14 cellular contexts compared by ENCODE assay signal in the genomic region with DNA sequence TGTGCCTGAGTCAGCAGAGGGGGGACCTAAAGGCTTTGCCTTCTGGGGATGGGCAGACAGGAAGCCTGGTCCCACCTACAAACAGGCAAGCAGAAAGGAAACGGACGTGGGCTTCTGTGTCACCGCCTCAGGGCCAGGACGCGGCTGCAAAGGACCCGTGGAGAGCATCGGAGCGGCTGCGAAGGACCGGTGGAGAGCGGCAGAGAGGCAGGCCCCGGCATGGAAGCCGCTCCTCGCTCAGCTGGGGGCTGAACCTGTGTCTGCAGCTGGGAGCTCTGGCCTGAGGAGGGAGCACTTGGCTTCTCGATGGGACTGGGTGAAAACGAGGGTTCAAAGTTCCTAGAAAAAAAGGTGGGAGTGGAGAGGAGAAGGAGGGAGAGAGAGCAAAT.
"Had no signal": no experiment of that assay in that cellular context is flagged by ENCODE, and none has a peak within 500 bp of the region (broad histone marks: within the 10 kb centered on the region; RNA-seq: fewer than 3 reads in every experiment).

No MANE protein-coding gene starts in this region.

- H3K36me3 ChIP-seq: breast epithelium, pancreas, tibial artery, uterus had no signal

- H3K4me3 ChIP-seq: breast epithelium, dorsolateral prefrontal cortex, pancreas, tibial artery, uterus had no signal

- ATAC-seq: activated CD8-positive, alpha-beta T cell treated with anti-CD3 and anti-CD28 coated beads for 36 hours; activated T-cell treated with anti-CD3 and anti-CD28 coated beads, Interleukin-2, amount 50 U/mL, for 72 hours; esophagus mucosa; stimulated activated memory B cell treated with anti-CD40 and anti-IgM and Interleukin-4, amounts not matched to agents 10 μg/mL and 1 μg/mL and 100 μg/mL, for 72 hours; T-helper 17 cell had no signal

- H3K4me1 ChIP-seq: breast epithelium, pancreas, tibial artery, uterus had no signal

- DNase-seq: activated CD4-positive, alpha-beta T cell treated with anti-CD3 and anti-CD28 coated beads for 48 hours; activated CD8-positive, alpha-beta T cell treated with anti-CD3 and anti-CD28 coated beads for 36 hours; activated T-cell treated with anti-CD3 and anti-CD28 coated beads, Interleukin-2, amount 50 U/mL, for 72 hours; aorta; mesendoderm; pancreas; stimulated activated CD4-positive, alpha-beta T cell treated with anti-CD3 and anti-CD28 coated beads, Interleukin-2, amount 100 ng/mL, for 48 hours; T-helper 17 cell; tibial artery; uterus had no signal

- H3K9me3 ChIP-seq: pancreas had no signal

- H3K27ac ChIP-seq: breast epithelium, pancreas, tibial artery, uterus had no signal

- H3K27me3 ChIP-seq: pancreas, uterus had no signal
